11 cellular contexts compared by ENCODE assay signal in the genomic region with DNA sequence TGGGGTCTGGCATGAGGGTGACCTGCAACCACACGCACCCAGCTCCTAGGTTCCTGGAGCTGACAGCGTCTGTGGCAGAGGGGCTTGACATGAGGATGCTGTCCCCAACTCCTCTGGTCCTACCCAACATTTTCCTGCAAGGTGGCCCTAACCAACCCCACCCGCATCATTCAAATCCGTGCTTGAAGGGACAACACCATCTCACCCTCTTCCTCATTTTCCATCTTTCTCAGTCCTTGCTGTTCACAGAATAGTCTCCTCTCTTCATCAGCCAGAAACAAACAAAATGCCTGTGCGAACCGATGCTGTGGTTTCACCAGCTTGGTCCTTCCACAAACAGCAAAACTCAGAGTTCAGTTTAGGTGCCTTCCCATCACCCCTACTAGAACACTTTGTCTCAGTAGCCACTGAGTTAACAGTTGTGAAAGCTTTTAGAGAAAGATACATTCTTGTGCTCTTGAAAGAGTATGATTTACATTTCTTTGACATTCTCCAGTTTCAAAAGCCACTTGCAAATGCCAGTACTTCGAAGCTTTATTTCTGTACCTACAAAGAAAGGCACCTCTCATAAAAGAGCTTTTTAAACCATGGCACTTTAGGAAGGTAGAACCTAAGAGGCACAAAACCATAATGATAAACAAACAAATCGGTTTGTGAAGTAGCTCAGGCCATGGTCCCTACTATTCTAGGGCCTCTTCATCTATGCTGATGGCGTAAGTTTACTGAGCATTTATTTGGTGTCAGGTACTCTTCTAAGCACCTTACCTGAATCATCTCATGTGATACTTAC. TPM values are rescaled to one million over a fixed set of nuclear protein-coding genes. Genes with fewer than 3 reads are reported as not detected.
DNase-seq lines count a peak whose midpoint lies in the region; ATAC-seq, FAIRE-seq and TF ChIP-seq lines count a peak whose summit lies in the region.
"Had no signal": no experiment of that assay in that cellular context is flagged by ENCODE, and none has a peak within 500 bp of the region (broad histone marks: within the 10 kb centered on the region; RNA-seq: fewer than 3 reads in every experiment).

No MANE protein-coding gene starts in this region.

- 29% methylated on average over 7 of the region's 9 CpGs for whole genome bisulfite sequencing in HepG2 (ENCODE audit: low lambda C conversion rate)
- 79% methylated on average over 3 of the region's 9 CpGs for WGBS in right lobe of liver (ENCODE audit: insufficient coverage, low coverage, low lambda C conversion rate, missing lambda C conversion rate)
- WGBS in hepatocyte (ENCODE audit: low lambda C conversion rate, missing lambda C conversion rate): 79% methylated on average over 9 of the region's 9 CpGs

- no peak for FAIRE-seq in HepG2 (lab: Jason Lieb, UNC)

- ATAC-seq in HepG2 (peak; percentile 20; the same call in 1 of the 3 replicates), right lobe of liver (no peak), PC-3 (no peak)

- intact Hi-C loops in HepG2 (cut with micrococcal nuclease; ENCODE audit: unreplicated experiment): no loop called here
- intact Hi-C loops in right lobe of liver (cut with DNase I): no loop called here
- intact Hi-C loops in PC-3 (cut with micrococcal nuclease): loop anchor here (1.0 kb wide), 1 partner anchor 33 kb away; no protein-coding TSS in a partner anchor
- intact Hi-C loops in vagina (cut with DNase I): no loop called here

- CTCF ChIA-PET in HepG2 (lab: Yijun Ruan, JAX; ENCODE audit: low intra/inter-chr PET ratio, low total read pairs) (no interaction called here), PC-3 (lab: Charles Lee) (interaction anchor here (0.5 kb wide), 1 partner anchor 330 kb away, joined by 3 read pairs; no protein-coding TSS in a partner anchor)

- H3K4me1 ChIP-seq in HepG2 (ENCODE audit: insufficient read depth, low read length) (peaks cover 28% of the 10 kb centered on the region), right lobe of liver (peaks cover 0 to 4% (median 0%) of the 10 kb centered on the region in 4 donors), PC-3 (ENCODE audit: insufficient read depth, low read length) (peaks cover 41% of the 10 kb centered on the region), hepatocyte (ENCODE audit: insufficient read depth) (peaks cover 18% of the 10 kb centered on the region), vagina (peaks cover 31% of the 10 kb centered on the region)

- H3K4me2 ChIP-seq in HepG2 (ENCODE audit: low read depth, low read length) (peak overlapping the region; percentile 42), PC-3 (ENCODE audit: low read length) (peak overlapping the region; percentile 61), hepatocyte (peak overlapping the region; percentile 33)

- H3K27ac ChIP-seq in HepG2 (ENCODE audit: extremely low read length, insufficient read depth, low read length) (no peak overlapping the region), right lobe of liver (no peak overlapping the region), PC-3 (ENCODE audit: low read length) (no peak overlapping the region), hepatocyte (peak overlapping the region; percentile 38), vagina (peak overlapping the region; percentile 53)
- H3K27ac ChIP-seq: C4-2B had no signal

- POLR2A ChIA-PET in HepG2 (lab: Yijun Ruan, JAX) (no interaction called here), PC-3 (lab: Charles Lee; ENCODE audit: unreplicated experiment) (interaction anchor here (0.7 kb wide), 1 partner anchor 171 kb away, joined by 3 read pairs; no protein-coding TSS in a partner anchor)

- no peak for TF ChIP-seq EP300 in HepG2 (IDR thresholded peaks at IDR 0.05; ENCODE audit: low read depth in 2 of 2, low read length in 2 of 2)
- TF ChIP-seq EP300 in HepG2 (CRISPR knock-in tag; IDR thresholded peaks at IDR 0.05; ENCODE audit: borderline replicate concordance): no peak

- TF ChIP-seq CTCF in HepG2 (CRISPR knock-in tag; IDR thresholded peaks at IDR 0.05) (no peak), right lobe of liver (IDR thresholded peaks at IDR 0.05) (no peak), PC-3 (conservative IDR thresholded peaks at IDR 0.05; ENCODE audit: low read depth, low read length) (no peak), hepatocyte (IDR thresholded peaks at IDR 0.05; ENCODE audit: poor library complexity) (no peak), vagina (IDR thresholded peaks at IDR 0.05) (no peak)

- H2AFZ ChIP-seq in HepG2 (ENCODE audit: low read length) (no peak overlapping the region), PC-3 (ENCODE audit: low read length) (peak overlapping the region; percentile 58; the same call in 1 of the 2 replicates), hepatocyte (peak overlapping the region; percentile 51)

- no peaks in the 10 kb centered on the region for H4K20me1 ChIP-seq in HepG2 (ENCODE audit: insufficient read depth, low read length)
- no peaks in the 10 kb centered on the region for H4K20me1 ChIP-seq in PC-3 (ENCODE audit: low read length)
- H4K20me1 ChIP-seq in hepatocyte (ENCODE audit: insufficient read depth, poor library complexity, severe bottlenecking): no peaks in the 10 kb centered on the region

- no TSS peak for BruUV-seq in HepG2 (replicated peaks; lab: Mats Ljungman, UMichigan)
- BruUV-seq in PC-3 (replicated peaks; lab: Mats Ljungman, UMichigan): no TSS peak

- TF ChIP-seq POLR2A in HepG2 (IDR thresholded peaks at IDR 0.05; ENCODE audit: insufficient read depth in 1 of 2, low read depth in 2 of 2, low read length in 2 of 2) (no peak), right lobe of liver (IDR thresholded peaks at IDR 0.05) (no peak), vagina (IDR thresholded peaks at IDR 0.05) (no peak)

- H3K9me3 ChIP-seq in HepG2 (ENCODE audit: low read length) (no peaks in the 10 kb centered on the region), right lobe of liver (no peaks in the 10 kb centered on the region), PC-3 (ENCODE audit: low read length) (no peaks in the 10 kb centered on the region), hepatocyte (ENCODE audit: low read depth) (no peaks in the 10 kb centered on the region), vagina (no peaks in the 10 kb centered on the region)
- H3K9me3 ChIP-seq: ascending aorta, spleen had no signal

- H3K9ac ChIP-seq in HepG2 (ENCODE audit: insufficient read depth, low read depth, low read length): no peak overlapping the region
- H3K9ac ChIP-seq in PC-3 (ENCODE audit: low read length): no peak overlapping the region

- in situ Hi-C loops in HepG2 (cut with HindIII; ENCODE audit: extremely low pct_ligation_motif_present, low pct_unique_long_range_greater_than_20kb): no loop called here

- H3K79me2 ChIP-seq in HepG2 (ENCODE audit: insufficient read depth, low read length) (no peaks in the 10 kb centered on the region), PC-3 (ENCODE audit: low read length) (no peaks in the 10 kb centered on the region), hepatocyte (no peaks in the 10 kb centered on the region)

- H3F3A ChIP-seq in PC-3 (ENCODE audit: low read length, unreplicated experiment): no peaks in the 10 kb centered on the region

- H3K36me3 ChIP-seq in HepG2 (replicated peaks in 1 of 2; ENCODE audit: control insufficient read depth in 1 of 2, insufficient read depth in 2 of 2, low read length in 2 of 2) (no peaks in the 10 kb centered on the region), right lobe of liver (no peaks in the 10 kb centered on the region), PC-3 (ENCODE audit: low read depth, low read length) (no peaks in the 10 kb centered on the region), hepatocyte (replicated peaks; ENCODE audit: insufficient read depth, low read depth) (no peaks in the 10 kb centered on the region), vagina (no peaks in the 10 kb centered on the region)
- H3K36me3 ChIP-seq: ascending aorta, spleen had no signal

- TF ChIP-seq RAD21 in HepG2 (CRISPR knock-in tag; IDR thresholded peaks at IDR 0.05): no peak

- H3K27me3 ChIP-seq in HepG2 (ENCODE audit: control insufficient read depth in 1 of 2, insufficient read depth in 2 of 2, low read length in 2 of 2): peaks cover 0 to 5% of the 10 kb centered on the region in 2 experiments; a peak in 2 of 5 replicates
- H3K27me3 ChIP-seq in right lobe of liver: no peaks in the 10 kb centered on the region
- no peaks in the 10 kb centered on the region for H3K27me3 ChIP-seq in PC-3 (ENCODE audit: low read length)
- no peaks in the 10 kb centered on the region for H3K27me3 ChIP-seq in hepatocyte
- no peaks in the 10 kb centered on the region for H3K27me3 ChIP-seq in vagina
- H3K27me3 ChIP-seq: ascending aorta, spleen had no signal

- H3K4me3 ChIP-seq in HepG2 (replicated peaks in 1 of 3; ENCODE audit: insufficient read depth in 1 of 3, low read depth in 2 of 3, low read length in 3 of 3) (no peak overlapping the region), right lobe of liver (no peak overlapping the region), PC-3 (ENCODE audit: low read length) (peak overlapping the region; percentile 17; the same call in 1 of the 2 replicates), hepatocyte (no peak overlapping the region), vagina (no peak overlapping the region)
- H3K4me3 ChIP-seq: ascending aorta, spleen had no signal

- no peaks in the 10 kb centered on the region for H3K9me2 ChIP-seq in PC-3 (replicated peaks; ENCODE audit: low read length)
- H3K9me2 ChIP-seq in hepatocyte (replicated peaks; ENCODE audit: insufficient read depth): no peaks in the 10 kb centered on the region

- no peak for DNase-seq in HepG2 (ENCODE audit: low spot score)
- no peak for DNase-seq in right lobe of liver
- DNase-seq in PC-3: no peak
- no peak for DNase-seq in hepatocyte (ENCODE audit: low spot score)
- no peak for DNase-seq in vagina (ENCODE audit: extremely low spot score in 2 of 2)
- DNase-seq in DMS114 treated with DMSO at 0.1 percent for 48 hours (lab: John Stamatoyannopoulos, UW; ENCODE audit: unreplicated experiment): no peak
- no peak for DNase-seq in central memory CD4-positive, alpha-beta T cell
- no peak for DNase-seq in stimulated activated CD4-positive, alpha-beta T cell treated with anti-CD3 and anti-CD28 coated beads, Interleukin-4, amount 100 ng/mL, for 24 hours
- DNase-seq: spleen had no signal

RNA-seq across cellular contexts. Expression of gene RYBP, which starts 41.7 kb away (rescaled TPM):
- total RNA-seq in HepG2 (2016; rRNA removed; fragmentation: Illumina TruSeq; extraction: Trizol): 6.1 and 13.2 TPM in 2 replicates
- total RNA-seq in HepG2 (2016; cell fraction: cytosol; rRNA removed; fragmentation: Illumina TruSeq; extraction: Trizol; ENCODE audit: low read depth): 1.0 and 1.2 TPM in 2 replicates
- total RNA-seq in HepG2 (2016; cell fraction: insoluble cytoplasmic fraction; rRNA removed; fragmentation: Illumina TruSeq; extraction: Trizol): 6.3 and 12.2 TPM in 2 replicates
- total RNA-seq in HepG2 (2016; cell fraction: membrane; rRNA removed; fragmentation: Illumina TruSeq; extraction: Trizol): 7.7 and 7.8 TPM in 2 replicates
- 8.8 and 10.1 TPM in 2 replicates for total RNA-seq in HepG2 (2016; cell fraction: nucleus; rRNA removed; fragmentation: Illumina TruSeq; extraction: Trizol)
- polyA plus RNA-seq in HepG2 (2011; rRNA removed): 8.0 and 10.7 TPM in 2 replicates
- polyA plus RNA-seq in HepG2 (2011; cell fraction: cytosol; rRNA removed): 4.9 and 7.5 TPM in 2 replicates
- polyA plus RNA-seq in HepG2 (2011; cell fraction: nucleus; rRNA removed): 5.2 and 6.1 TPM in 2 replicates
- polyA plus RNA-seq in HepG2 (2012): 15.4 and 18.6 TPM in 2 replicates
- polyA plus RNA-seq in HepG2 (2016; cell fraction: cytosol; fragmentation: Illumina TruSeq; extraction: Trizol; ENCODE audit: low read depth): 1.4 TPM in 2 replicates
- 16.6 TPM in 2 replicates for polyA plus RNA-seq in HepG2 (2016; cell fraction: insoluble cytoplasmic fraction; fragmentation: Illumina TruSeq; extraction: Trizol; ENCODE audit: low read depth)
- 6.0 and 6.1 TPM in 2 replicates for polyA plus RNA-seq in HepG2 (2016; cell fraction: membrane; fragmentation: Illumina TruSeq; extraction: Trizol; ENCODE audit: low read depth)
- polyA plus RNA-seq in HepG2 (2016; cell fraction: nucleus; fragmentation: Illumina TruSeq; extraction: Trizol; ENCODE audit: insufficient read depth, low read depth): 13.8 and 14.7 TPM in 2 replicates
- polyA minus RNA-seq in HepG2 (2011; rRNA and poly(A)+ RNA removed; ENCODE audit: low replicate concordance): 2.2 and 5.2 TPM in 2 replicates
- 13.5 and 13.7 TPM in 2 replicates for polyA minus RNA-seq in HepG2 (2011; cell fraction: cytosol; rRNA and poly(A)+ RNA removed)
- 17.0 and 23.4 TPM in 2 replicates for polyA minus RNA-seq in HepG2 (2011; cell fraction: nucleus; rRNA and poly(A)+ RNA removed)
- total RNA-seq in right lobe of liver: 1 to 10 TPM; 4.2 to 8.7 (median 5.4) TPM
- total RNA-seq in PC-3 (2014; rRNA removed): 5.5 and 7.4 TPM in 2 replicates
- total RNA-seq in hepatocyte: 25.2 and 28.9 TPM in 2 replicates
- polyA plus RNA-seq in hepatocyte: 3.8 and 4.4 TPM in 2 replicates
- total RNA-seq in vagina: 13.0 TPM

Comparison
In these comparisons a context has a peak if more than half of its experiments do, and no peak if none do; other contexts are left out.
1. H3K27ac ChIP-seq: peak in hepatocyte (single experiment) and vagina (single experiment); none in HepG2 (single experiment), right lobe of liver (0 of 3) and PC-3 (single experiment).
2. Peak in every context shown above with its lines, with median percentiles within 50 percentile points of each other: H3K4me2 ChIP-seq.